In the genomic region with DNA sequence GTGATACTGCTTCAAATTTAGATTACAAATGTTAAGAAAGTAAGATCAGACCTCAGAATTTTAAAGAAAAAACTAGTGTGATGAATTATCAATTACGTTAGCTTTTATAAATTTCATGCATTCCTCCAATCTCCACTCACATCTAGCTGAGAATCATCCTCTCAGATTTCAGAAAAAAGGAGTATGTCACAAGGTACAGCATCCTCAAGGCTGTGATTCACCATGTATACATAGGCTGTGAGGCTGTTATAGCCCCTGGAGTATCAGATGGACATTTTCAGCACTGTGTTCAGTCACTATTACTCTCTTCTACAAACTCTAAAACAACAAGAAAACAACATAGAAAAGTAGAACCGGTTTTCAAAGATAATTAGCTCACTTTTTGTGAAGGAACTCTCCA, we compare ENCODE assay signal across 18 cellular contexts.
A peak's percentile ranks its signal among the peaks of the same experiment; 100 is the strongest.
DNase-seq lines count a peak whose midpoint lies in the region; ATAC-seq and TF ChIP-seq lines count a peak whose summit lies in the region.
"Had no signal": no experiment of that assay in that cellular context is flagged by ENCODE, and none has a peak within 500 bp of the region (broad histone marks: within the 10 kb centered on the region; RNA-seq: fewer than 3 reads in every experiment).

No MANE protein-coding gene starts in this region.

- H3K27ac ChIP-seq in gastrocnemius medialis: no peak overlapping the region
- H3K27ac ChIP-seq: C4-2B, cardiac muscle cell, lower lobe of right lung had no signal

- DNase-seq in ELR (ENCODE audit: low read depth): peak; percentile 95
- peak; percentile 65 for DNase-seq in RKO (ENCODE audit: low spot score)
- peak; percentile 72 for DNase-seq in choroid plexus epithelial cell (ENCODE audit: low read depth)
- peak; percentile 26 for DNase-seq in skeletal muscle cell (ENCODE audit: low read depth)
- DNase-seq in GM20000 (ENCODE audit: low spot score): no peak
- no peak for DNase-seq in gastrocnemius medialis
- no peak for DNase-seq in GDM1 (lab: John Stamatoyannopoulos, UW)
- DNase-seq: activated CD4-positive, alpha-beta T cell treated with anti-CD3 and anti-CD28 coated beads for 1 hour; endodermal cell; GOT3; lower lobe of right lung; NCI-H1092 treated with DMSO at 0.1 percent for 48 hours; NCI-H2227 treated with DMSO at 0.1 percent for 48 hours; Right ventricle myocardium superior had no signal

- TF ChIP-seq CTCF in choroid plexus epithelial cell (conservative IDR thresholded peaks at IDR 0.05; ENCODE audit: low read depth, low read length): no peak
- TF ChIP-seq CTCF in GM20000 (IDR thresholded peaks at IDR 0.05; ENCODE audit: extremely low read depth, missing control alignments): no peak
- no peak for TF ChIP-seq CTCF in gastrocnemius medialis (IDR thresholded peaks at IDR 0.05 in 4 of 5, conservative IDR thresholded peaks at IDR 0.05 in 1 of 5)

- in situ Hi-C loops in gastrocnemius medialis (cut with MboI; ENCODE audit: low sequenced_read_pairs in 4 of 4): no loop called here

- no peaks in the 10 kb centered on the region for H3K9me3 ChIP-seq in gastrocnemius medialis
- H3K9me3 ChIP-seq: lower lobe of right lung had no signal

- peaks cover 0 to 4% of the 10 kb centered on the region in 2 donors for H3K36me3 ChIP-seq in gastrocnemius medialis

- H3K27me3 ChIP-seq in gastrocnemius medialis: no peaks in the 10 kb centered on the region
- H3K27me3 ChIP-seq: cardiac muscle cell had no signal

- ATAC-seq in HG02870 (IDR thresholded peaks at IDR 0.05; ENCODE audit: unreplicated experiment): no peak
- no peak for ATAC-seq in gastrocnemius medialis
- ATAC-seq: lower lobe of right lung; natural killer cell treated with Interleukin-12 subunit alpha and Interleukin-12 subunit beta and Interleukin-15 and Interleukin-18, amount 100 ng/mL, for 72 hours had no signal

- TF ChIP-seq POLR2A in gastrocnemius medialis (IDR thresholded peaks at IDR 0.05): no peak

- peaks cover 0 to 8% of the 10 kb centered on the region in 2 donors for H3K4me1 ChIP-seq in gastrocnemius medialis
- H3K4me1 ChIP-seq: lower lobe of right lung had no signal

- no peak overlapping the region for H3K4me3 ChIP-seq in choroid plexus epithelial cell (ENCODE audit: low read depth, low read length)
- H3K4me3 ChIP-seq in skeletal muscle cell (ENCODE audit: low read depth, low read length): no peak overlapping the region
- no peak overlapping the region for H3K4me3 ChIP-seq in gastrocnemius medialis
- H3K4me3 ChIP-seq: cardiac muscle cell, lower lobe of right lung had no signal

- intact Hi-C loops in gastrocnemius medialis (cut with DNase I; ENCODE audit: low total_unique reads): no loop called here

Comparison
In these comparisons a context has a peak if more than half of its experiments do, and no peak if none do; other contexts are left out.
1. DNase-seq: peak in ELR (single experiment), RKO (single experiment), choroid plexus epithelial cell (single experiment) and skeletal muscle cell (single experiment); none in GM20000 (single experiment), gastrocnemius medialis (0 of 2) and GDM1 (single experiment).